12 cellular contexts compared by ENCODE assay signal in genomic region chr10:122053314-122053713, GRCh38.
"Had no signal": no experiment of that assay in that cellular context is flagged by ENCODE, and none has a peak within 500 bp of the region (broad histone marks: within the 10 kb centered on the region; RNA-seq: fewer than 3 reads in every experiment).

No MANE protein-coding gene starts in this region.

- H3K27me3 ChIP-seq: body of pancreas, esophagus squamous epithelium, ovary, stomach had no signal

- H3K36me3 ChIP-seq: ovary, thoracic aorta had no signal

- ATAC-seq: activated CD8-positive, alpha-beta T cell treated with anti-CD3 and anti-CD28 coated beads for 36 hours; body of pancreas; naive thymus-derived CD8-positive, alpha-beta T cell had no signal

- H3K4me3 ChIP-seq: body of pancreas, esophagus squamous epithelium, ovary, stomach, thoracic aorta had no signal

- H3K27ac ChIP-seq: thoracic aorta had no signal

- H3K9me3 ChIP-seq: body of pancreas, esophagus squamous epithelium, ovary, stomach, thoracic aorta had no signal

- DNase-seq: activated CD4-positive, alpha-beta T cell treated with anti-CD3 and anti-CD28 coated beads, Interleukin-2, amount 10 ng/mL, durations not matched to agents 24 days and 14 days; activated naive CD4-positive, alpha-beta T cell treated with Interleukin-2 at 50 U/mL for 16 hours; activated naive CD8-positive, alpha-beta T cell treated with anti-CD3 and anti-CD28 coated beads, Interleukin-2, amount 10 ng/mL, durations not matched to agents 7 days and 5 days; activated T-cell treated with anti-CD3 and anti-CD28 coated beads, Interleukin-2, amount 50 U/mL, for 1 hour; effector memory CD4-positive, alpha-beta T cell; esophagus squamous epithelium; naive thymus-derived CD8-positive, alpha-beta T cell had no signal
